Comparison of ENCODE assay signal across 1 cellular context in the genomic region with DNA sequence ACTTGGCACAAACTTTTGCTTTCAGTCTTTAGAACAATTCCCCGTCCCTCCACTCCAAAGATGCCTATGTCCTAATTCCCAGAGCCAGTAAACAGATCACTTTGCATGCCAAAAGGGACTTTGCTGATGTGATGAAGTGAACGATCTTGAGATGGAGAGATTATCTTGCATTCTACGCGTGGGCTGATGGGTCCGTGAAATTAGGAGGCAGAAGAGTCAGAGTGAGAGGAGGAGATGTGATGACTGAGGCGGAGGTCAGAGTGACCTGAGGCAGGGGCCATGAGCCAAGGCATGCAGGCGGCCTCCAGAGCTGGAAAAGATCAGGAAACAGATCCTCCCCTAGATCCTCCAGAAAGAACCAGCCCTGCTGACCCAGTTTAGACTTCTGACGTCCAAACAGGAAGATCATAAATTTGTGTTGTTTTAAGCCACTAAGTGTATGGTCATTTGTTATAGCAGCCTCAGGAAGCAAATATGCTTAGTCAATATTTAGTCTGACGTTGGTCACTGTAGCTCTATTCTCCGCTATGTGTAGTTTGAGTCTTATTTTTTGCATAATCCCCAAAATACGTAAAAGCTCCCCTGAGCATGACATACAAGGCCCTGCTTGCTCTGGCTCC.
TF ChIP-seq lines count a peak whose summit lies in the region.

No MANE protein-coding gene starts in this region.

TF ChIP-seq in IMR-90, 13 proteins besides CTCF, POLR2A, EP300 and RAD21 (continued from another document):
- TF ChIP-seq MAFK (IDR thresholded peaks at IDR 0.05; ENCODE audit: low read depth, low read length), result no peak
- no peak for TF ChIP-seq MAZ (IDR thresholded peaks at IDR 0.05; ENCODE audit: borderline replicate concordance, low read depth, low read length)
- no peak for TF ChIP-seq CHD1 (IDR thresholded peaks at IDR 0.05; ENCODE audit: low read depth, low read length)
- no peak for TF ChIP-seq FOS (IDR thresholded peaks at IDR 0.05; ENCODE audit: low read depth, low read length)
- TF ChIP-seq RFX5 (IDR thresholded peaks at IDR 0.05; ENCODE audit: low read depth, low read length), result no peak
- TF ChIP-seq SMC3 (IDR thresholded peaks at IDR 0.05; ENCODE audit: low read depth, low read length), result no peak
